8 cellular contexts compared by ENCODE assay signal in the genomic region with DNA sequence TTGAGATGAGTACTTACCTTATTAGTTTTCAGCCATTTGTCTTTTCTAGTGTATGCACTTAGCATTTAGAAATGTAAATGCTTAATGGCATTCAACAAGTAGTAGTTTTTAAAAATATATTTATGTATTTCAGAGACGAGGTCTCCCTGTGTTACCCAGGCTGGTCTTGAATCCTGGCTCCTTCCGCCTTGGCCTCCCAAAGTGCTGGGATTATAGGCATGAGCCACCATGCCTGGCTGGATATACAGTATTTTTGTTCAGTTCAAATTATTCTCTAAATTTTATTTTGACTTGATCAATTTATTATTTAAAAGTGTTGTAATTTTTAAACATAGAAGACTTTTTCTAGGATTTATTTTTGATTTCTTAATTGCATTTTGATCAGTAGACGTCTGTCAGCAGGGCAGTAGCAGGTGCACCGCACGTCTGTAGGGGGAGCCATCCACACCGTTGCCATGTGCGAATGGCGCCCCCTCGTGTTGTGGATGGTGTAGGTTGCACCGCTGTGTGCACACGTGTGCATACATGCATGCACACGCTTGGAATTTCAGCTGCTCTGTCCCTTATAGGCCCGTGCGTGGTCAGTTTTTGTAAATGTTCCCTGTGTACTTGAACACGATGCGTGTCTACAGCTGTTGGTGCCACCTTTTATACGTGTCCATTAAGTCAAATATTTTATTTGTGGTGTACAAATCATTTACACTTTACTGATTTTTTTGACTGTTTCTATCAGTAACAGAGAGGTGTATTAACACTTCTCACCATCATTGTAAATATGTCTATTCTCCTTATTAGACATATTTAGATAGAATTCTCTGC. TPM values are rescaled to one million over a fixed set of nuclear protein-coding genes. Genes with fewer than 3 reads are reported as not detected.
DNase-seq lines count a peak whose midpoint lies in the region; ATAC-seq, FAIRE-seq and TF ChIP-seq lines count a peak whose summit lies in the region.

No MANE protein-coding gene starts in this region.

- TF ChIP-seq EP300 in HepG2 (IDR thresholded peaks at IDR 0.05; ENCODE audit: low read depth in 2 of 2, low read length in 2 of 2) (peak in 1 of 2 experiments; percentile 21; a peak in 1 of 4 replicates), HepG2 (CRISPR knock-in tag; IDR thresholded peaks at IDR 0.05; ENCODE audit: borderline replicate concordance) (peak; percentile 50; the same call in 1 of the 2 replicates)

- H4K20me1 ChIP-seq in HepG2 (ENCODE audit: insufficient read depth, low read length), result peaks cover 18% of the 10 kb centered on the region

- no peak overlapping the region for H3K27ac Mint-ChIP-seq in activated CD4-positive, alpha-beta T cell treated with anti-CD3 and anti-CD28 coated beads, Interleukin-2, amount 10 ng/mL, durations not matched to agents 24 days and 14 days
- no peak overlapping the region for H3K27ac Mint-ChIP-seq in chondrocyte (ENCODE audit: unreplicated experiment)

- peaks cover 5% of the 10 kb centered on the region; the same call in 1 of the 2 replicates for H3K4me1 ChIP-seq in HepG2 (ENCODE audit: insufficient read depth, low read length)

- H3K27me3 ChIP-seq in HepG2 (ENCODE audit: control insufficient read depth in 1 of 2, insufficient read depth in 2 of 2, low read length in 2 of 2), result no peaks in the 10 kb centered on the region

- TF ChIP-seq CTCF in GM12872 (IDR thresholded peaks at IDR 0.05; ENCODE audit: insufficient read depth, low read depth, low read length) (peak; percentile 100), chondrocyte (IDR thresholded peaks at IDR 0.05) (peak; percentile 100), HepG2 (CRISPR knock-in tag; IDR thresholded peaks at IDR 0.05) (peak; percentile 100)

- in situ Hi-C loops in HepG2 (cut with HindIII; ENCODE audit: extremely low pct_ligation_motif_present, low pct_unique_long_range_greater_than_20kb), result loop anchor here (5.0 kb wide), 1 partner anchor 148 kb away; no protein-coding TSS in a partner anchor

- H3K4me3 ChIP-seq in HepG2 (replicated peaks in 1 of 3; ENCODE audit: insufficient read depth in 1 of 3, low read depth in 2 of 3, low read length in 3 of 3), result no peak overlapping the region

- H3K36me3 ChIP-seq in HepG2 (replicated peaks in 1 of 2; ENCODE audit: control insufficient read depth in 1 of 2, insufficient read depth in 2 of 2, low read length in 2 of 2), result peaks cover 0 to 2% of the 10 kb centered on the region in 2 experiments; a peak in 2 of 5 replicates

- TF ChIP-seq POLR2A in HepG2 (IDR thresholded peaks at IDR 0.05; ENCODE audit: insufficient read depth in 1 of 2, low read depth in 2 of 2, low read length in 2 of 2), result no peak

- DNase-seq in NCI-H524 treated with DMSO at 0.1 percent for 48 hours (lab: John Stamatoyannopoulos, UW), result peak; percentile 56
- peak; percentile 97 for DNase-seq in activated CD4-positive, alpha-beta T cell treated with anti-CD3 and anti-CD28 coated beads, Interleukin-2, amount 10 ng/mL, durations not matched to agents 24 days and 14 days
- no peak for DNase-seq in chondrocyte (ENCODE audit: low spot score)
- peak; percentile 86 for DNase-seq in HepG2 (ENCODE audit: low spot score)
- peak; percentile 76 to 92 (median 79) for DNase-seq in stimulated activated CD4-positive, alpha-beta T cell treated with anti-CD3 and anti-CD28 coated beads, TNF-alpha, amount 100 ng/mL, for 1 hour (ENCODE audit: low read depth in 3 of 3, low spot score in 1 of 3)

- H3K9me3 Mint-ChIP-seq in activated CD4-positive, alpha-beta T cell treated with anti-CD3 and anti-CD28 coated beads, Interleukin-2, amount 10 ng/mL, durations not matched to agents 24 days and 14 days, result no peaks in the 10 kb centered on the region
- no peaks in the 10 kb centered on the region for H3K9me3 Mint-ChIP-seq in chondrocyte (ENCODE audit: low read depth)

- H3K4me2 ChIP-seq in HepG2 (ENCODE audit: low read depth, low read length), result no peak overlapping the region

- WGBS in HepG2 (ENCODE audit: low lambda C conversion rate), result 25% methylated on average over 17 of the region's 17 CpGs

- H3K79me2 ChIP-seq in HepG2 (ENCODE audit: insufficient read depth, low read length), result peaks cover 83% of the 10 kb centered on the region

- no peak overlapping the region for H3K9ac ChIP-seq in HepG2 (ENCODE audit: insufficient read depth, low read depth, low read length)

- H2AFZ ChIP-seq in HepG2 (ENCODE audit: low read length), result no peak overlapping the region

- no peak overlapping the region for H3K4me3 Mint-ChIP-seq in activated CD4-positive, alpha-beta T cell treated with anti-CD3 and anti-CD28 coated beads, Interleukin-2, amount 10 ng/mL, durations not matched to agents 24 days and 14 days
- H3K4me3 Mint-ChIP-seq in chondrocyte (ENCODE audit: unreplicated experiment), result no peak overlapping the region

- FAIRE-seq in HepG2 (lab: Jason Lieb, UNC), result peak; percentile 95

- intact Hi-C loops in activated CD4-positive, alpha-beta T cell treated with anti-CD3 and anti-CD28 coated beads, Interleukin-2, amount 10 ng/mL, durations not matched to agents 24 days and 14 days (cut with micrococcal nuclease), result loop anchor here (1.0 to 10.0 kb wide), 3 partner anchors 100 to 327 kb away; partner anchors contain the start of gene NPTX1
- intact Hi-C loops in HepG2 (cut with micrococcal nuclease; ENCODE audit: unreplicated experiment), result loop anchor here (1.0 kb wide), 3 partner anchors 54 to 148 kb away; no protein-coding TSS in a partner anchor

- CTCF ChIA-PET in HepG2 (lab: Yijun Ruan, JAX; ENCODE audit: low intra/inter-chr PET ratio, low total read pairs), result interaction anchor here (0.7 to 3.2 kb wide), 16 partner anchors 10 to 406 kb away, joined by 3 to 114 read pairs (median 4); partner anchors contain the start of gene NPTX1

- ATAC-seq in HG03280 (IDR thresholded peaks at IDR 0.05; ENCODE audit: unreplicated experiment) (peak; percentile 86), HepG2 (peak; percentile 99), HG02623 (IDR thresholded peaks at IDR 0.05; ENCODE audit: unreplicated experiment) (no peak)

- BruUV-seq in HepG2 (replicated peaks; lab: Mats Ljungman, UMichigan), result no TSS peak

- peak; percentile 99 for TF ChIP-seq RAD21 in HepG2 (CRISPR knock-in tag; IDR thresholded peaks at IDR 0.05)

- no peaks in the 10 kb centered on the region for H3K9me3 ChIP-seq in HepG2 (ENCODE audit: low read length)

- no peak overlapping the region for H3K27ac ChIP-seq in HepG2 (ENCODE audit: extremely low read length, insufficient read depth, low read length)

- POLR2A ChIA-PET in HepG2 (lab: Yijun Ruan, JAX), result no interaction called here

- no peaks in the 10 kb centered on the region for H3K27me3 Mint-ChIP-seq in activated CD4-positive, alpha-beta T cell treated with anti-CD3 and anti-CD28 coated beads, Interleukin-2, amount 10 ng/mL, durations not matched to agents 24 days and 14 days
- no peaks in the 10 kb centered on the region for H3K27me3 Mint-ChIP-seq in chondrocyte (ENCODE audit: low read depth)

- peaks cover 27% of the 10 kb centered on the region for H3K4me1 Mint-ChIP-seq in activated CD4-positive, alpha-beta T cell treated with anti-CD3 and anti-CD28 coated beads, Interleukin-2, amount 10 ng/mL, durations not matched to agents 24 days and 14 days
- peaks cover 4% of the 10 kb centered on the region for H3K4me1 Mint-ChIP-seq in chondrocyte (ENCODE audit: low read depth)

- peaks cover 14% of the 10 kb centered on the region for H3K36me3 Mint-ChIP-seq in activated CD4-positive, alpha-beta T cell treated with anti-CD3 and anti-CD28 coated beads, Interleukin-2, amount 10 ng/mL, durations not matched to agents 24 days and 14 days (ENCODE audit: low read depth)
- H3K36me3 Mint-ChIP-seq in chondrocyte (ENCODE audit: low read depth), result no peaks in the 10 kb centered on the region

TF ChIP-seq in HepG2, 621 proteins besides CTCF, POLR2A, EP300 and RAD21 (continues in another document):
- TF ChIP-seq TBX3 (IDR thresholded peaks at IDR 0.05; ENCODE audit: borderline replicate concordance) (no peak), TCF7L2 (IDR thresholded peaks at IDR 0.05; ENCODE audit: low read depth, low read length) (no peak)
- TF ChIP-seq, protein P1, sequence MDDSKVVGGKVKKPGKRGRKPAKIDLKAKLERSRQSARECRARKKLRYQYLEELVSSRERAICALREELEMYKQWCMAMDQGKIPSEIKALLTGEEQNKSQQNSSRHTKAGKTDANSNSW (CRISPR knock-in tag; IDR thresholded peaks at IDR 0.05; ENCODE audit: borderline replicate concordance), result no peak

RNA-seq across cellular contexts. Expression of gene RPTOR, which starts 30.6 kb away (rescaled TPM):
- 67.2 and 68.2 TPM in 2 replicates for total RNA-seq in activated CD4-positive, alpha-beta T cell treated with anti-CD3 and anti-CD28 coated beads, Interleukin-2, amount 10 ng/mL, durations not matched to agents 24 days and 14 days
- total RNA-seq in chondrocyte, result 30.7 to 44.8 TPM (median 30.9 TPM) in 3 replicates
- total RNA-seq in HepG2 (2016; rRNA removed; fragmentation: Illumina TruSeq; extraction: Trizol), result 25.3 TPM in 2 replicates
- total RNA-seq in HepG2 (2016; cell fraction: cytosol; rRNA removed; fragmentation: Illumina TruSeq; extraction: Trizol; ENCODE audit: low read depth), result 9.3 TPM in 2 replicates
- total RNA-seq in HepG2 (2016; cell fraction: insoluble cytoplasmic fraction; rRNA removed; fragmentation: Illumina TruSeq; extraction: Trizol), result 19.0 and 24.1 TPM in 2 replicates
- 10.7 and 12.5 TPM in 2 replicates for total RNA-seq in HepG2 (2016; cell fraction: membrane; rRNA removed; fragmentation: Illumina TruSeq; extraction: Trizol)
- total RNA-seq in HepG2 (2016; cell fraction: nucleus; rRNA removed; fragmentation: Illumina TruSeq; extraction: Trizol), result 47.4 and 53.3 TPM in 2 replicates
- polyA plus RNA-seq in HepG2 (2011; rRNA removed), result 6.6 and 7.2 TPM in 2 replicates
- 4.9 and 6.5 TPM in 2 replicates for polyA plus RNA-seq in HepG2 (2011; cell fraction: cytosol; rRNA removed)
- 40.6 and 57.3 TPM in 2 replicates for polyA plus RNA-seq in HepG2 (2011; cell fraction: nucleus; rRNA removed)
- 16.9 and 22.1 TPM in 2 replicates for polyA plus RNA-seq in HepG2 (2012)
- polyA plus RNA-seq in HepG2 (2016; cell fraction: cytosol; fragmentation: Illumina TruSeq; extraction: Trizol; ENCODE audit: low read depth), result 1.6 TPM in 2 replicates
- polyA plus RNA-seq in HepG2 (2016; cell fraction: insoluble cytoplasmic fraction; fragmentation: Illumina TruSeq; extraction: Trizol; ENCODE audit: low read depth), result 12.7 and 16.8 TPM in 2 replicates
- polyA plus RNA-seq in HepG2 (2016; cell fraction: membrane; fragmentation: Illumina TruSeq; extraction: Trizol; ENCODE audit: low read depth), result 3.3 and 3.8 TPM in 2 replicates
- 36.3 and 39.1 TPM in 2 replicates for polyA plus RNA-seq in HepG2 (2016; cell fraction: nucleus; fragmentation: Illumina TruSeq; extraction: Trizol; ENCODE audit: insufficient read depth, low read depth)
- 26.1 and 51.5 TPM in 2 replicates for polyA minus RNA-seq in HepG2 (2011; rRNA and poly(A)+ RNA removed; ENCODE audit: low replicate concordance)
- polyA minus RNA-seq in HepG2 (2011; cell fraction: cytosol; rRNA and poly(A)+ RNA removed), result 18.6 and 20.2 TPM in 2 replicates
- polyA minus RNA-seq in HepG2 (2011; cell fraction: nucleus; rRNA and poly(A)+ RNA removed), result 62.9 and 72.9 TPM in 2 replicates
